In the genomic region with DNA sequence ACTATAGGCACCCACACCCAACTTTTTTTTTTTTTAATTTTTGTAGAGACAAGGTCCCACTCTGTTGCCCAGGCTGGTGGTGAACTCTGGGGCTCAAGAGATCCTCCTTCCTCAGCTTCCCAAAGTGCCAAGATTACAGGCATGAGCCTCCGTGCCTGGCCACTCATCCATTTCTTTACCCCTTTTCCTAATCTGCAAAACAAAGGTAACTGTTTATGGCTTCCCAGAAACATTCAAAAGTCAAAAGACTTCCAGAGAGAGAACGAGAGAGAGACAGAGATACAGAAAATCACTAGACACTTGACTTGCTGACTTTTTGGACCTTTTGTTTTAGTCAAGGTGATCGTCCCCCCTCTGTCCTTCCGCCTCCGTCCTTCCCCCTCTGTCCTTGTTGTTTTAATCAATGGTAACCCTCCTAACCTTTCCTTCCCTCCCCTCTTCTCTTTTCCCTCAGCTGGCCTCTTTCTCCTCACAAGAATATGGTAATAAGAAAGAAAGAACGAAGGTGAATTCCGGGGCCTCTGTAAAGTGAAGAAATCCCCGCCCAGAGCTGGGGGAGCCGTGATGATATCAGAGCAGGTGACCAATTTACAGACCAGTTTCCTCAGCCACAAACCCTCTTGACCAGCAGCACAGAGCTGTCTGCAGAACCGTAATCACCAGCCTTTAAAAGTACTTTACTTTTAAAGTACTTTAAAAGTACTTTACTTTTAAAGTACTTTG, we compare ENCODE assay signal across 9 cellular contexts. TPM values are rescaled to one million over a fixed set of nuclear protein-coding genes. Genes with fewer than 3 reads are reported as not detected.
DNase-seq lines count a peak whose midpoint lies in the region; ATAC-seq and TF ChIP-seq lines count a peak whose summit lies in the region.
"Had no signal": no experiment of that assay in that cellular context is flagged by ENCODE, and none has a peak within 500 bp of the region (broad histone marks: within the 10 kb centered on the region; RNA-seq: fewer than 3 reads in every experiment).

No MANE protein-coding gene starts in this region.

- ATAC-seq in GM21723 (IDR thresholded peaks at IDR 0.05; ENCODE audit: unreplicated experiment): peak; percentile 55
- ATAC-seq in lung (ENCODE audit: insufficient read depth, low FRiP score): peak; percentile 67
- ATAC-seq in Right ventricle myocardium superior (ENCODE audit: poor library complexity): no peak
- no peak for ATAC-seq in GM18502 (IDR thresholded peaks at IDR 0.05; ENCODE audit: poor library complexity, unreplicated experiment)

- H3K36me3 ChIP-seq in lung (ENCODE audit: control insufficient read depth in 2 of 2, insufficient read depth in 2 of 2, low read length in 2 of 2): no peaks in the 10 kb centered on the region
- H3K36me3 ChIP-seq: right atrium auricular region had no signal

- H3K4me3 ChIP-seq in lung: no peak overlapping the region
- H3K4me3 ChIP-seq: right atrium auricular region had no signal

- CTCF ChIA-PET in GM10248 (lab: Yijun Ruan, JAX): interaction anchor here (0.9 to 2.1 kb wide), 6 partner anchors 14 to 234 kb away, joined by 3 to 8 read pairs (median 3); no protein-coding TSS in a partner anchor

- no peaks in the 10 kb centered on the region for H3K9me3 ChIP-seq in lung (ENCODE audit: control insufficient read depth in 2 of 2, insufficient read depth in 1 of 2, low read length in 1 of 2)
- H3K9me3 ChIP-seq: right atrium auricular region had no signal

- intact Hi-C loops in Right ventricle myocardium superior (cut with DNase I): no loop called here

- peak; percentile 49 for DNase-seq in GM10248 (ENCODE audit: extremely low spot score)
- DNase-seq in OCI-M1 (lab: John Stamatoyannopoulos, UW): peak; percentile 34
- DNase-seq in lung (ENCODE audit: low spot score): peak; percentile 62
- DNase-seq in Right ventricle myocardium superior: no peak
- no peak for DNase-seq in C1 segment of cervical spinal cord (lab: John Stamatoyannopoulos, UW)
- DNase-seq in SIG-M5 treated with dmso at 0.1 percent for 504 hours (lab: John Stamatoyannopoulos, UW; ENCODE audit: unreplicated experiment): no peak

- peak overlapping the region in 1 of 2 donors; percentile 56 for H3K27ac ChIP-seq in lung (ENCODE audit: low read depth in 1 of 2, low read length in 1 of 2)
- H3K27ac ChIP-seq: right atrium auricular region had no signal

- H3K4me1 ChIP-seq in lung (ENCODE audit: control insufficient read depth in 2 of 2, insufficient read depth in 2 of 2, low read length in 2 of 2): peaks cover 0 to 3% of the 10 kb centered on the region in 2 donors
- H3K4me1 ChIP-seq: right atrium auricular region had no signal

- TF ChIP-seq CTCF in GM10248 (IDR thresholded peaks at IDR 0.05; ENCODE audit: control extremely low read depth, extremely low read depth, low read depth, missing control alignments): no peak
- no peak for TF ChIP-seq CTCF in lung (IDR thresholded peaks at IDR 0.05; ENCODE audit: control extremely low read depth, extremely low read depth)

- POLR2A ChIA-PET in GM10248 (lab: Yijun Ruan, JAX): interaction anchor here (0.7 kb wide), 1 partner anchor 17 kb away, joined by 3 read pairs; no protein-coding TSS in a partner anchor

- H3K27me3 ChIP-seq in lung (ENCODE audit: control insufficient read depth, insufficient read depth): no peaks in the 10 kb centered on the region
- H3K27me3 ChIP-seq: right atrium auricular region had no signal

- whole genome bisulfite sequencing in lung, 2 donors: 57 to 76% methylated on average over 10 of the region's 10 CpGs

RNA-seq across cellular contexts. Expression of gene KLHL6, which starts 21.9 kb away (rescaled TPM):
- total RNA-seq in lung (10 to 100 TPM; 15.4 to 18.0 TPM), Right ventricle myocardium superior (0.65 TPM)
- 10 to 100 TPM in 1 of 2 donors, 1 to 10 TPM in 1; 3.4 to 12.7 TPM for polyA plus RNA-seq in lung

Comparison
In these comparisons a context has a peak if more than half of its experiments do, and no peak if none do; other contexts are left out.
1. DNase-seq: peak in GM10248 (single experiment), OCI-M1 (single experiment) and lung (single experiment); none in Right ventricle myocardium superior (single experiment), C1 segment of cervical spinal cord (0 of 14) and SIG-M5 treated with dmso at 0.1 percent for 504 hours (single experiment).
2. ATAC-seq: peak in GM21723 (single experiment) and lung (single experiment); none in Right ventricle myocardium superior (single experiment) and GM18502 (single experiment).